ENCODE assay signal across 1 cellular context in genomic region chr17:63474174-63474913, GRCh38.
TF ChIP-seq lines count a peak whose summit lies in the region.

No MANE protein-coding gene starts in this region.

TF ChIP-seq in K562, 482 proteins besides CTCF, POLR2A, EP300 and RAD21 (continued from another document):
- TF ChIP-seq ZBTB12 (CRISPR knock-in tag; IDR thresholded peaks at IDR 0.05) = no peak
- no peak for TF ChIP-seq PHB (CRISPR knock-in tag; IDR thresholded peaks at IDR 0.05)
- no peak for TF ChIP-seq DMBX1 (CRISPR knock-in tag; IDR thresholded peaks at IDR 0.05; ENCODE audit: borderline replicate concordance)
- TF ChIP-seq BCL6 (CRISPR knock-in tag; IDR thresholded peaks at IDR 0.05) = no peak
- TF ChIP-seq ZSCAN32 (CRISPR knock-in tag; IDR thresholded peaks at IDR 0.05) = no peak
- no peak for TF ChIP-seq BRD9 (IDR thresholded peaks at IDR 0.05; ENCODE audit: low read depth, partially characterized antibody)
